9 cellular contexts compared by ENCODE assay signal in genomic region chr2:238945433-238946150, GRCh38.
A peak's percentile ranks its signal among the peaks of the same experiment; 100 is the strongest.
DNase-seq lines count a peak whose midpoint lies in the region; ATAC-seq and TF ChIP-seq lines count a peak whose summit lies in the region.
"Had no signal": no experiment of that assay in that cellular context is flagged by ENCODE, and none has a peak within 500 bp of the region (broad histone marks: within the 10 kb centered on the region; RNA-seq: fewer than 3 reads in every experiment).

No MANE protein-coding gene starts in this region.

- peak overlapping the region; percentile 21; the same call in 1 of the 2 replicates for H3K27ac ChIP-seq in RWPE1
- H3K27ac ChIP-seq: neutrophil had no signal

- peak; percentile 56 for DNase-seq in activated effector memory CD4-positive, alpha-beta T cell treated with anti-CD3 and anti-CD28 coated beads, Interleukin-2, amount 50 U/mL, for 16 hours
- no peak for DNase-seq in activated effector memory CD4-positive, alpha-beta T cell treated with Interleukin-2 at 50 U/mL for 16 hours
- no peak for DNase-seq in RWPE1 (ENCODE audit: low spot score)
- peak; percentile 74 to 87 for DNase-seq in foreskin fibroblast
- DNase-seq in posterior vena cava (ENCODE audit: low spot score): peak; percentile 84
- no peak for DNase-seq in NCI-H1436 treated with DMSO at 0.1 percent for 48 hours (lab: John Stamatoyannopoulos, UW)

- no peak overlapping the region for H3K4me3 ChIP-seq in foreskin fibroblast (ENCODE audit: low read depth in 1 of 2, low read length in 2 of 2)

- CTCF ChIA-PET in RWPE1 (lab: Yijun Ruan, JAX): interaction anchor here (0.7 to 1.0 kb wide), 3 partner anchors 21 to 25 kb away, joined by 3 to 4 read pairs (median 3); no protein-coding TSS in a partner anchor

- intact Hi-C loops in posterior vena cava (cut with DNase I): loop anchor here in 1 of 2 donors (10.0 kb wide), 1 partner anchor 231 kb away; no protein-coding TSS in a partner anchor

- ATAC-seq in GM19035 (IDR thresholded peaks at IDR 0.05; ENCODE audit: unreplicated experiment): no peak
- no peak for ATAC-seq in HG03045 (IDR thresholded peaks at IDR 0.05; ENCODE audit: unreplicated experiment)

- POLR2A ChIA-PET in RWPE1 (lab: Yijun Ruan, JAX; ENCODE audit: low non-redundant PET): no interaction called here

- TF ChIP-seq CTCF in RWPE1 (conservative IDR thresholded peaks at IDR 0.05; ENCODE audit: low read depth) (no peak), foreskin fibroblast (IDR thresholded peaks at IDR 0.05; ENCODE audit: low read depth, low read length) (peak; percentile 80)

Comparison
In these comparisons a context has a peak if more than half of its experiments do, and no peak if none do; other contexts are left out.
1. DNase-seq: peak in activated effector memory CD4-positive, alpha-beta T cell treated with anti-CD3 and anti-CD28 coated beads, Interleukin-2, amount 50 U/mL, for 16 hours (single experiment), foreskin fibroblast (2 of 2) and posterior vena cava (single experiment); none in activated effector memory CD4-positive, alpha-beta T cell treated with Interleukin-2 at 50 U/mL for 16 hours (single experiment), RWPE1 (single experiment) and NCI-H1436 treated with DMSO at 0.1 percent for 48 hours (single experiment).